ENCODE assay signal across 1 cellular context in genomic region chrX:3707673-3708072, GRCh38.
TF ChIP-seq lines count a peak whose summit lies in the region.
"Not testable (repeated sequence)": the region's sequence is repeated elsewhere in the genome, so short reads cannot be mapped to it uniquely, and the experiment has no call there.

No MANE protein-coding gene starts in this region.

TF ChIP-seq in HepG2, 621 proteins besides CTCF, POLR2A, EP300 and RAD21:
- TF ChIP-seq FOXP1 (IDR thresholded peaks at IDR 0.05) (peak; percentile 50; the same call in 1 of the 2 replicates), TBX2 (CRISPR knock-in tag; IDR thresholded peaks at IDR 0.05; ENCODE audit: borderline replicate concordance) (0 out of 2 replicates have a peak, but pooled peaks have one; percentile 21), TCF7 (IDR thresholded peaks at IDR 0.05; ENCODE audit: low read depth) (peak; percentile 17; the same call in 1 of the 2 replicates), TBX3 (IDR thresholded peaks at IDR 0.05; ENCODE audit: borderline replicate concordance) (peak; percentile 88), FOXA1 (IDR thresholded peaks at IDR 0.05) (0 out of 2 replicates have a peak, but pooled peaks have one; percentile 27), FOXA1 (CRISPR knock-in tag; IDR thresholded peaks at IDR 0.05) (peak; percentile 36; the same call in 1 of the 2 replicates)
- TF ChIP-seq FOXP1 (CRISPR knock-in tag; IDR thresholded peaks at IDR 0.05) = not testable (repeated sequence)
